ENCODE assay signal across 15 cellular contexts in genomic region chr16:2015117-2015946, GRCh38. TPM values are rescaled to one million over a fixed set of nuclear protein-coding genes. Genes with fewer than 3 reads are reported as not detected.
DNase-seq lines count a peak whose midpoint lies in the region; ATAC-seq and TF ChIP-seq lines count a peak whose summit lies in the region.
"Had no signal": no experiment of that assay in that cellular context is flagged by ENCODE, and none has a peak within 500 bp of the region (broad histone marks: within the 10 kb centered on the region; RNA-seq: fewer than 3 reads in every experiment).

No MANE protein-coding gene starts in this region.

- peak overlapping the region; percentile 96 for H3K27ac Mint-ChIP-seq in MCF 10A (ENCODE audit: low read depth, unreplicated experiment)
- H3K27ac Mint-ChIP-seq: T-cell had no signal

- H3K4me3 ChIP-seq in breast epithelium (no peak overlapping the region), NT2/D1 (ENCODE audit: insufficient read length, low read depth) (no peak overlapping the region), fibroblast of mammary gland (ENCODE audit: control insufficient read depth, low read depth, low read length) (no peak overlapping the region), upper lobe of right lung (no peak overlapping the region)
- H3K4me3 ChIP-seq: smooth muscle cell had no signal

- H3K4me1 ChIP-seq in breast epithelium, result peaks cover 1 to 5% of the 10 kb centered on the region in 2 donors
- peaks cover 13% of the 10 kb centered on the region for H3K4me1 ChIP-seq in NT2/D1 (ENCODE audit: insufficient read depth, insufficient read length)
- H3K4me1 ChIP-seq in upper lobe of right lung, result peaks cover 8% of the 10 kb centered on the region

- no TSS peak for BruUV-seq in MCF 10A (replicated peaks; lab: Mats Ljungman, UMichigan)

- TF ChIP-seq CTCF in MCF 10A (IDR thresholded peaks at IDR 0.05; ENCODE audit: unreplicated experiment), result no peak
- TF ChIP-seq CTCF in breast epithelium (IDR thresholded peaks at IDR 0.05), result no peak
- no peak for TF ChIP-seq CTCF in fibroblast of mammary gland (conservative IDR thresholded peaks at IDR 0.05; ENCODE audit: control insufficient read depth, insufficient read depth, low read depth, low read length)
- TF ChIP-seq CTCF in upper lobe of right lung (IDR thresholded peaks at IDR 0.05), result no peak

- H3K27me3 ChIP-seq in breast epithelium (peaks cover 8 to 15% of the 10 kb centered on the region in 2 donors), NT2/D1 (ENCODE audit: insufficient read depth, insufficient read length) (peaks cover 17% of the 10 kb centered on the region), upper lobe of right lung (peaks cover 22% of the 10 kb centered on the region)

- CTCF ChIA-PET in MCF 10A (lab: Yijun Ruan, JAX), result interaction anchor here (0.6 to 2.1 kb wide), 3 partner anchors 11 to 894 kb away, joined by 3 to 11 read pairs (median 3); no protein-coding TSS in a partner anchor

- H3K36me3 Mint-ChIP-seq in MCF 10A (ENCODE audit: insufficient read depth, unreplicated experiment), result no peaks in the 10 kb centered on the region
- H3K36me3 Mint-ChIP-seq: naive thymus-derived CD8-positive, alpha-beta T cell; T-cell had no signal

- H3K9me3 ChIP-seq in breast epithelium (no peaks in the 10 kb centered on the region), NT2/D1 (ENCODE audit: insufficient read depth, low read length) (no peaks in the 10 kb centered on the region), upper lobe of right lung (no peaks in the 10 kb centered on the region)

- peak overlapping the region; percentile 50 for H3K4me3 Mint-ChIP-seq in MCF 10A (ENCODE audit: unreplicated experiment)
- H3K4me3 Mint-ChIP-seq: naive thymus-derived CD8-positive, alpha-beta T cell; T-cell had no signal

- DNase-seq in MCF 10A (ENCODE audit: unreplicated experiment), result peak; percentile 96
- DNase-seq in breast epithelium (ENCODE audit: low spot score in 2 of 2), result no peak
- DNase-seq in NT2/D1 (ENCODE audit: low read depth, low spot score), result no peak
- peak; percentile 69 for DNase-seq in fibroblast of mammary gland (ENCODE audit: low read depth)
- DNase-seq in upper lobe of right lung, result no peak
- no peak for DNase-seq in activated effector memory CD4-positive, alpha-beta T cell treated with anti-CD3 and anti-CD28 coated beads, Interleukin-2, amount 50 U/mL, for 16 hours
- DNase-seq in activated CD4-positive, alpha-beta T cell treated with anti-CD3 and anti-CD28 coated beads for 4 hours, result no peak
- DNase-seq in left lobe of liver (ENCODE audit: low spot score), result no peak
- DNase-seq: effector memory CD4-positive, alpha-beta T cell; naive thymus-derived CD8-positive, alpha-beta T cell; NCI-H446 treated with DMSO at 0.1 percent for 48 hours; T-cell had no signal

- TF ChIP-seq POLR2A in breast epithelium (IDR thresholded peaks at IDR 0.05), result no peak

- H3K36me3 ChIP-seq in breast epithelium, result no peaks in the 10 kb centered on the region
- H3K36me3 ChIP-seq in NT2/D1 (ENCODE audit: insufficient read depth, insufficient read length, low read length), result peaks cover 4% of the 10 kb centered on the region
- H3K36me3 ChIP-seq in upper lobe of right lung, result no peaks in the 10 kb centered on the region

- H3K27me3 Mint-ChIP-seq in MCF 10A (ENCODE audit: insufficient read depth, unreplicated experiment), result no peaks in the 10 kb centered on the region

- POLR2A ChIA-PET in MCF 10A (lab: Yijun Ruan, JAX), result interaction anchor here (0.7 to 2.7 kb wide), 13 partner anchors 10 to 140 kb away, joined by 3 to 16 read pairs (median 4); partner anchors contain the start of genes GFER, NOXO1, NTHL1 and RPS2

- H3K9ac ChIP-seq in NT2/D1 (ENCODE audit: insufficient read length, low read depth), result peak overlapping the region; percentile 1
- H3K9ac ChIP-seq: KMS-11 had no signal

- H3K4me1 Mint-ChIP-seq in MCF 10A (ENCODE audit: insufficient read depth, unreplicated experiment), result peaks cover 6% of the 10 kb centered on the region

- intact Hi-C loops in MCF 10A (cut with micrococcal nuclease), result no loop called here
- intact Hi-C loops in breast epithelium (cut with DNase I; ENCODE audit: low total_unique reads), result no loop called here
- intact Hi-C loops in upper lobe of right lung (cut with DNase I), result no loop called here

- H3K27ac ChIP-seq in breast epithelium (no peak overlapping the region), upper lobe of right lung (no peak overlapping the region)
- H3K27ac ChIP-seq: KMS-11 had no signal

- no peaks in the 10 kb centered on the region for H3K9me3 Mint-ChIP-seq in MCF 10A (ENCODE audit: unreplicated experiment)
- H3K9me3 Mint-ChIP-seq: T-cell had no signal

- ATAC-seq in upper lobe of right lung (peak; percentile 80), left lobe of liver (no peak)
- ATAC-seq: naive thymus-derived CD8-positive, alpha-beta T cell; T-cell had no signal

RNA-seq across cellular contexts. Expression of gene NPW, which starts 4.3 kb away (rescaled TPM):
- total RNA-seq in MCF 10A (2022) (4.9 and 7.7 TPM in 2 replicates), breast epithelium (not detected), upper lobe of right lung (not detected), left lobe of liver (8.5 TPM)
- total RNA-seq: G401; naive thymus-derived CD8-positive, alpha-beta T cell had no signal

RNA-seq across cellular contexts. Expression of gene ZNF598, which starts 5.7 kb away (rescaled TPM):
- total RNA-seq in MCF 10A (2022) (177 and 252 TPM in 2 replicates), breast epithelium (10 to 100 TPM; 16.0 to 25.2 (median 22.2) TPM), upper lobe of right lung (38.2 TPM), left lobe of liver (29.9 TPM)

RNA-seq across cellular contexts. Expression of gene NHERF2, which starts 11.4 kb away (rescaled TPM):
- total RNA-seq in MCF 10A (2022), result 8.5 and 14.5 TPM in 2 replicates
- 10 to 100 TPM; 31.5 to 58.3 (median 38.9) TPM for total RNA-seq in breast epithelium
- total RNA-seq in upper lobe of right lung, result 363 TPM
- total RNA-seq in left lobe of liver, result 334 TPM

RNA-seq across cellular contexts. Expression of gene SYNGR3, which starts 25.6 kb away (rescaled TPM):
- total RNA-seq in MCF 10A (2022), result 0.68 and 1.1 TPM in 2 replicates
- total RNA-seq in breast epithelium, result 1 to 10 TPM in 1 of 3 donors, under 1 TPM in 2; 0.44 to 2.0 (median 0.64) TPM
- 0.61 TPM for total RNA-seq in upper lobe of right lung
- total RNA-seq in left lobe of liver, result 0.30 TPM

RNA-seq across cellular contexts. Expression of gene GFER, which starts 31.3 kb away (rescaled TPM):
- total RNA-seq in MCF 10A (2022), result 34.6 and 40.8 TPM in 2 replicates
- 10 to 100 TPM; 15.7 to 18.1 (median 17.9) TPM for total RNA-seq in breast epithelium
- total RNA-seq in upper lobe of right lung, result 23.1 TPM
- 20.3 TPM for total RNA-seq in left lobe of liver

Comparison
In these comparisons a context has a peak if more than half of its experiments do, and no peak if none do; other contexts are left out.
1. DNase-seq: peak in MCF 10A (single experiment) and fibroblast of mammary gland (single experiment); none in breast epithelium (0 of 2), NT2/D1 (single experiment), upper lobe of right lung (single experiment), activated effector memory CD4-positive, alpha-beta T cell treated with anti-CD3 and anti-CD28 coated beads, Interleukin-2, amount 50 U/mL, for 16 hours (single experiment), activated CD4-positive, alpha-beta T cell treated with anti-CD3 and anti-CD28 coated beads for 4 hours (0 of 2) and left lobe of liver (single experiment).